1 cellular context compared by ENCODE assay signal in genomic region chr12:124323771-124324530, GRCh38.
TF ChIP-seq lines count a peak whose summit lies in the region.

No MANE protein-coding gene starts in this region.

TF ChIP-seq in A549, 52 proteins besides CTCF, POLR2A, EP300 and RAD21 (continued from another document):
- TF ChIP-seq BCL3 (IDR thresholded peaks at IDR 0.05): no peak
- TF ChIP-seq TFCP2L1 (CRISPR knock-in tag; IDR thresholded peaks at IDR 0.05): 0 out of 2 replicates have a peak, but pooled peaks have one; percentile 62
- TF ChIP-seq CHD2 (IDR thresholded peaks at IDR 0.05; ENCODE audit: low read length, partially characterized antibody): no peak
- 0 out of 2 replicates have a peak, but pooled peaks have one; percentile 27 for TF ChIP-seq TP53 (CRISPR knock-in tag; IDR thresholded peaks at IDR 0.05)
- TF ChIP-seq FOSB (CRISPR knock-in tag; IDR thresholded peaks at IDR 0.05): peak; percentile 84; the same call in 1 of the 2 replicates
- no peak for TF ChIP-seq MAZ (IDR thresholded peaks at IDR 0.05; ENCODE audit: borderline replicate concordance, low read depth, low read length)
- TF ChIP-seq ZSCAN20 (CRISPR knock-in tag; IDR thresholded peaks at IDR 0.05): no peak
- TF ChIP-seq HEYL (CRISPR knock-in tag; IDR thresholded peaks at IDR 0.05): no peak
- TF ChIP-seq SREBF2 (IDR thresholded peaks at IDR 0.05): no peak
- TF ChIP-seq FOXS1 (CRISPR knock-in tag; IDR thresholded peaks at IDR 0.05): no peak
- TF ChIP-seq KDM5A (IDR thresholded peaks at IDR 0.05): no peak
- peak; percentile 40; the same call in 1 of the 2 replicates for TF ChIP-seq HOXA7 (CRISPR knock-in tag; IDR thresholded peaks at IDR 0.05)
- TF ChIP-seq HOXB13 (CRISPR knock-in tag; IDR thresholded peaks at IDR 0.05; ENCODE audit: low read depth): no peak
- no peak for TF ChIP-seq SMC3 (IDR thresholded peaks at IDR 0.05)
- TF ChIP-seq EHMT2 (IDR thresholded peaks at IDR 0.05; ENCODE audit: low read depth): no peak
- TF ChIP-seq KDM1A (IDR thresholded peaks at IDR 0.05; ENCODE audit: low read depth): 0 out of 2 replicates have a peak, but pooled peaks have one; percentile 42
- TF ChIP-seq USF2 (IDR thresholded peaks at IDR 0.05): no peak
- no peak for TF ChIP-seq E2F6 (IDR thresholded peaks at IDR 0.05; ENCODE audit: borderline replicate concordance, low read depth)
- TF ChIP-seq POLR2AphosphoS2 (conservative IDR thresholded peaks at IDR 0.05; ENCODE audit: low read length): 0 out of 2 replicates have a peak, but pooled peaks have one; percentile 83
- TF ChIP-seq HOXB5 (CRISPR knock-in tag; IDR thresholded peaks at IDR 0.05): no peak
